Comparison of ENCODE assay signal across 1 cellular context in genomic region chr1:1385931-1386330, GRCh38.
TF ChIP-seq lines count a peak whose summit lies in the region.

No MANE protein-coding gene starts in this region.

TF ChIP-seq in HepG2, 621 proteins besides CTCF, POLR2A, EP300 and RAD21:
- TF ChIP-seq RBM22 (optimal IDR thresholded peaks at IDR 0.05; ENCODE audit: low read length) (peak; percentile 54), ZNF235 (CRISPR knock-in tag; IDR thresholded peaks at IDR 0.05; ENCODE audit: borderline replicate concordance) (no peak), SSRP1 (CRISPR knock-in tag; IDR thresholded peaks at IDR 0.05) (no peak)
TF ChIP-seq in HepG2: peak in this region for 1.
